In the genomic region with DNA sequence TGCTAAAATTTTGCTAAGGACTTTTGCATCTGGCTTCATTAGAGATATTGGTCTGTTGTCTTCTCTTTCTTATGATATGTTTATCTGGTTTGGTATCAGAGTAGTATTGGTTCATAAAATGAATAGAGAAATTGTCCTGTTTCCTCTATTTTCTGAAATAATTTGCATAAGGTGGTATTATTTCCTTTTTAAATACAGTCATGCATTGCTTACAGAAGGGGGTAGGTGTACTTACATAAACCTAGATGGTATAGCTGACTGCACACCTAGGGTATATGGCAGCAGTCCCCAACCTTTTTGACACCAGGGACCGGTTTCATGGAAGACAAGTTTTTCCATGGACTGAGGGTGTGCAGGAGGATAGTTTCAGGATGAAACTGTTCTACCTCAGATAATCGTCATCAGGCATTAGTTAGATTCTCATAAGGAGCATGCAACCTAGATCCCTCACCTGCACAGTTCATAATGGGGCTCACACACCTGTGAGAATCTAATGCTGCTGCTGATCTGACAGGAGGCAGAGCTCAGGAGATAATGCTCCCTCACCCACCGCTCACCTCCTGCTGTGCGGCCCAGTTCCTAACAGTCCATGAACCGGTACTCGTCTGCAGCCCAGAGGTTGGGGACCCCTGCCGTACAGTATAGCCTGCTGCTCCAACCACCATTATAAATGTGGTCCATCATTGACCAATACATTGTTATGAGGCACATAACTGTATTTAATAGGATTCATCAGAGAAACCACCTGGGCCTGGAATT, we compare ENCODE assay signal across 19 cellular contexts.
DNase-seq lines count a peak whose midpoint lies in the region; ATAC-seq and TF ChIP-seq lines count a peak whose summit lies in the region.
"Had no signal": no experiment of that assay in that cellular context is flagged by ENCODE, and none has a peak within 500 bp of the region (broad histone marks: within the 10 kb centered on the region; RNA-seq: fewer than 3 reads in every experiment).

No MANE protein-coding gene starts in this region.

- peaks cover 6% of the 10 kb centered on the region for H3K4me1 Mint-ChIP-seq in type B pancreatic cell (ENCODE audit: unreplicated experiment)
- peaks cover 29 to 58% (median 48%) of the 10 kb centered on the region in 4 donors for H3K4me1 Mint-ChIP-seq in CD4-positive, alpha-beta memory T cell

- CTCF ChIA-PET in CD4-positive, alpha-beta memory T cell (lab: Charles Lee; ENCODE audit: partially characterized antibody) = interaction anchor here (1.6 kb wide), 1 partner anchor 321 kb away, joined by 7 read pairs; no protein-coding TSS in a partner anchor

- peak; percentile 68 for ATAC-seq in HG03159 (IDR thresholded peaks at IDR 0.05; ENCODE audit: unreplicated experiment)
- ATAC-seq: K562 had no signal

- no peaks in the 10 kb centered on the region for H3K9me3 ChIP-seq in CD4-positive, alpha-beta memory T cell (ENCODE audit: control insufficient read depth in 1 of 2, low read length in 2 of 2)
- H3K9me3 ChIP-seq: BLaER1 treated with 17β-estradiol and CSF1 and Interleukin-3, amounts not matched to agents 10 nM and 100 nM had no signal

- peaks cover 22% of the 10 kb centered on the region for H3K27me3 Mint-ChIP-seq in type B pancreatic cell
- no peaks in the 10 kb centered on the region for H3K27me3 Mint-ChIP-seq in CD4-positive, alpha-beta memory T cell

- H3K4me3 ChIP-seq in CD4-positive, alpha-beta memory T cell (ENCODE audit: low read length in 2 of 2) = no peak overlapping the region
- H3K4me3 ChIP-seq: BLaER1 treated with 17β-estradiol and CSF1 and Interleukin-3, amounts not matched to agents 10 nM and 100 nM; K562 had no signal

- no peaks in the 10 kb centered on the region for H3K27me3 ChIP-seq in CD4-positive, alpha-beta memory T cell (ENCODE audit: insufficient read depth, low read length)
- H3K27me3 ChIP-seq: BLaER1 treated with 17β-estradiol and CSF1 and Interleukin-3, amounts not matched to agents 10 nM and 100 nM had no signal

- peak; percentile 19 for DNase-seq in activated CD8-positive, alpha-beta memory T cell treated with anti-CD3 and anti-CD28 coated beads for 24 hours
- no peak for DNase-seq in activated CD8-positive, alpha-beta memory T cell treated with anti-CD3 and anti-CD28 coated beads, Interleukin-2, amount 50 U/mL, for 48 hours
- DNase-seq in germinal center (ENCODE audit: low spot score) = peak; percentile 34
- DNase-seq in type B pancreatic cell (ENCODE audit: extremely low spot score, unreplicated experiment) = peak; percentile 18
- DNase-seq in CD4-positive, alpha-beta memory T cell = no peak
- no peak for DNase-seq in LoVo (ENCODE audit: low spot score)
- DNase-seq in D341Med (ENCODE audit: low spot score) = no peak
- DNase-seq: DMS79 treated with DMSO at 0.1 percent for 48 hours, GF-D8, HCEC 1CT, NCI-H1092, NCI-H187, NCI-H446 treated with DMSO at 0.1 percent for 48 hours, NCI-H748 treated with DMSO at 0.1 percent for 48 hours had no signal

- H3K4me1 ChIP-seq in CD4-positive, alpha-beta memory T cell (ENCODE audit: insufficient read depth, low read length) = peaks cover 34% of the 10 kb centered on the region

- H3K4me3 Mint-ChIP-seq in type B pancreatic cell = no peak overlapping the region
- H3K4me3 Mint-ChIP-seq in CD4-positive, alpha-beta memory T cell = no peak overlapping the region

- intact Hi-C loops in CD4-positive, alpha-beta memory T cell (cut with micrococcal nuclease) = no loop called here

- no peaks in the 10 kb centered on the region for H3K36me3 ChIP-seq in CD4-positive, alpha-beta memory T cell (ENCODE audit: insufficient read depth, low read length)

- H3K27ac ChIP-seq in CD4-positive, alpha-beta memory T cell (ENCODE audit: low read depth, low read length) = no peak overlapping the region
- H3K27ac ChIP-seq: 22Rv1, HL-60 had no signal

- H3K36me3 Mint-ChIP-seq in type B pancreatic cell = no peaks in the 10 kb centered on the region
- H3K36me3 Mint-ChIP-seq in CD4-positive, alpha-beta memory T cell = peaks cover 4% of the 10 kb centered on the region in 2 donors

- H3K27ac Mint-ChIP-seq in type B pancreatic cell = no peak overlapping the region
- H3K27ac Mint-ChIP-seq in CD4-positive, alpha-beta memory T cell = peak overlapping the region in 2 of 7 donors; percentile 7 to 30

- no peak for TF ChIP-seq CTCF in type B pancreatic cell (conservative IDR thresholded peaks at IDR 0.05)

- POLR2A ChIA-PET in CD4-positive, alpha-beta memory T cell (lab: Charles Lee; ENCODE audit: partially characterized antibody) = no interaction called here

- no peaks in the 10 kb centered on the region for H3K9me3 Mint-ChIP-seq in type B pancreatic cell
- H3K9me3 Mint-ChIP-seq in CD4-positive, alpha-beta memory T cell = no peaks in the 10 kb centered on the region

Comparison
In these comparisons a context has a peak if more than half of its experiments do, and no peak if none do; other contexts are left out.
1. DNase-seq: peak in activated CD8-positive, alpha-beta memory T cell treated with anti-CD3 and anti-CD28 coated beads for 24 hours (single experiment), germinal center (single experiment) and type B pancreatic cell (single experiment); none in activated CD8-positive, alpha-beta memory T cell treated with anti-CD3 and anti-CD28 coated beads, Interleukin-2, amount 50 U/mL, for 48 hours (single experiment), CD4-positive, alpha-beta memory T cell (0 of 5), LoVo (single experiment) and D341Med (single experiment).